ENCODE assay signal across 18 cellular contexts in the genomic region with DNA sequence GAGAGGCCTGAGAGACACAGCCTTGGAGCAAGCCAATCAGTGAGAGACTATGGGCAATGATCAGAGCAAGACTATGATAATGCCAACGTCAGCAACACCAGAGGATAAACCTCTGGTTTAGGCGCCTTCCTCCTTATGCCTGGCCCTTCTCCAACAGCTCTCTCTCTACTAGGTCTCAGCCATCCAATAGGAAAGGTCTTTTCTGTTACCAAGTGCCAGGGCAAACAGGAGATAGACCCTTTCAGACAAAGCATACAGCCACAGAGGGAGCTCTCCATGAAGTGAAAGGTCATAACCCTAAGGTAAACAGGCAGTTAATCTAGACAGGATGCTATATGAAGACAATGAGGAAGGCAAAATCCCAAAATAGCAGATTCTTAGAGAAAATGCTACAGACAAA. TPM values are rescaled to one million over a fixed set of nuclear protein-coding genes. Genes with fewer than 3 reads are reported as not detected.
DNase-seq lines count a peak whose midpoint lies in the region; ATAC-seq and TF ChIP-seq lines count a peak whose summit lies in the region.
"Had no signal": no experiment of that assay in that cellular context is flagged by ENCODE, and none has a peak within 500 bp of the region (broad histone marks: within the 10 kb centered on the region; RNA-seq: fewer than 3 reads in every experiment).

No MANE protein-coding gene starts in this region.

- H3K9ac ChIP-seq in trophoblast cell (ENCODE audit: low read length): no peak overlapping the region

- no peak overlapping the region for H2AFZ ChIP-seq in GM23338
- no peak overlapping the region for H2AFZ ChIP-seq in trophoblast cell (ENCODE audit: insufficient read depth, low read length, poor library complexity)

- 0 out of 2 replicates have a peak, but pooled peaks cover 4% of the 10 kb centered on the region for H3K9me2 ChIP-seq in GM23338 (ENCODE audit: insufficient read depth)

- H3K23ac ChIP-seq in trophoblast cell (ENCODE audit: low read length): no peak overlapping the region

- H3K79me2 ChIP-seq in GM23338 (replicated peaks; ENCODE audit: insufficient read depth) (peaks cover 7% of the 10 kb centered on the region), trophoblast cell (ENCODE audit: control insufficient read depth, insufficient read depth, low read length, poor library complexity) (no peaks in the 10 kb centered on the region)

- no peak for TF ChIP-seq CTCF in GM23338 (conservative IDR thresholded peaks at IDR 0.05; ENCODE audit: low read depth in 2 of 2)
- TF ChIP-seq CTCF in chondrocyte (IDR thresholded peaks at IDR 0.05): no peak
- no peak for TF ChIP-seq CTCF in lower lobe of right lung (IDR thresholded peaks at IDR 0.05)

- H3K27me3 ChIP-seq in GM23338 (ENCODE audit: insufficient read depth): no peaks in the 10 kb centered on the region
- H3K27me3 ChIP-seq in lower lobe of right lung (ENCODE audit: low read depth): no peaks in the 10 kb centered on the region
- H3K27me3 ChIP-seq in trophoblast cell (ENCODE audit: insufficient read depth, low read length): no peaks in the 10 kb centered on the region
- H3K27me3 ChIP-seq: esophagus squamous epithelium had no signal

- H3K4me1 ChIP-seq in GM23338 (ENCODE audit: insufficient read depth) (0 out of 2 replicates have a peak, but pooled peaks cover 3% of the 10 kb centered on the region), lower lobe of right lung (no peaks in the 10 kb centered on the region), trophoblast cell (ENCODE audit: control insufficient read depth in 1 of 2, insufficient read depth in 2 of 2, low read length in 2 of 2) (no peaks in the 10 kb centered on the region)
- H3K4me1 ChIP-seq: esophagus squamous epithelium had no signal

- H3K14ac ChIP-seq in trophoblast cell (ENCODE audit: low read length): no peak overlapping the region

- H4K8ac ChIP-seq in trophoblast cell (ENCODE audit: low read depth, low read length): no peak overlapping the region

- no peak overlapping the region for H3K4me2 ChIP-seq in GM23338
- H3K4me2 ChIP-seq in trophoblast cell (ENCODE audit: low read length): no peak overlapping the region

- H3F3A ChIP-seq in GM23338 (replicated peaks; ENCODE audit: low read depth): no peaks in the 10 kb centered on the region

- DNase-seq in DMS 273 (lab: John Stamatoyannopoulos, UW; ENCODE audit: unreplicated experiment) (peak; percentile 82), GM23338 (ENCODE audit: low spot score) (peak; percentile 45), NCI-H510A treated with DMSO at 0.1 percent for 48 hours (lab: John Stamatoyannopoulos, UW) (peak; percentile 80), chondrocyte (ENCODE audit: low spot score) (no peak), lower lobe of right lung (no peak), epidermal melanocyte (ENCODE audit: insufficient read length, low spot score) (no peak), trophoblast cell (no peak), germinal center (ENCODE audit: low spot score) (no peak)
- DNase-seq: activated CD8-positive, alpha-beta T cell treated with anti-CD3 and anti-CD28 coated beads for 36 hours; activated T-cell treated with anti-CD3 and anti-CD28 coated beads, Interleukin-2, amount 50 U/mL, for 72 hours; esophagus squamous epithelium; mucosa of descending colon; MV-4-11; stimulated activated CD4-positive, alpha-beta T cell treated with anti-CD3 and anti-CD28 coated beads, Interleukin-2, amount 100 ng/mL, for 48 hours; substantia nigra had no signal

- H2BK120ac ChIP-seq in trophoblast cell (ENCODE audit: insufficient read depth, low read length, poor library complexity): no peak overlapping the region

- H2BK12ac ChIP-seq in trophoblast cell (ENCODE audit: low read length): no peak overlapping the region

- H3K4ac ChIP-seq in trophoblast cell (ENCODE audit: low read depth, low read length): no peak overlapping the region

- no peaks in the 10 kb centered on the region for H3K79me1 ChIP-seq in trophoblast cell (ENCODE audit: low read length)

- peaks cover 3% of the 10 kb centered on the region; the same call in 1 of the 3 replicates for H3K4me1 Mint-ChIP-seq in GM23338
- peaks cover 10% of the 10 kb centered on the region for H3K4me1 Mint-ChIP-seq in chondrocyte (ENCODE audit: low read depth)

- no peak overlapping the region for H4K12ac ChIP-seq in trophoblast cell (ENCODE audit: low read depth, low read length)

- H3K27ac Mint-ChIP-seq in GM23338 (no peak overlapping the region; the same call in 1 of the 2 replicates), chondrocyte (ENCODE audit: unreplicated experiment) (peak overlapping the region; percentile 25)
- H3K27ac Mint-ChIP-seq: activated CD8-positive, alpha-beta T cell treated with anti-CD3 and anti-CD28 coated beads for 36 hours; activated naive CD8-positive, alpha-beta T cell; activated T-cell treated with anti-CD3 and anti-CD28 coated beads, Interleukin-2, amount 50 U/mL, for 72 hours had no signal

- no peak overlapping the region for H3K18ac ChIP-seq in trophoblast cell (ENCODE audit: low read length)

- no peak overlapping the region for H4K91ac ChIP-seq in trophoblast cell (ENCODE audit: low read depth, low read length)

- intact Hi-C loops in lower lobe of right lung (cut with DNase I): no loop called here

- H3K4me3 Mint-ChIP-seq in GM23338 (no peak overlapping the region), chondrocyte (ENCODE audit: unreplicated experiment) (no peak overlapping the region)
- H3K4me3 Mint-ChIP-seq: activated CD8-positive, alpha-beta T cell treated with anti-CD3 and anti-CD28 coated beads for 36 hours; activated naive CD8-positive, alpha-beta T cell; activated T-cell treated with anti-CD3 and anti-CD28 coated beads, Interleukin-2, amount 50 U/mL, for 72 hours had no signal

- H3K4me3 ChIP-seq in GM23338 (no peak overlapping the region), lower lobe of right lung (no peak overlapping the region), trophoblast cell (ENCODE audit: low read depth, low read length) (no peak overlapping the region)
- H3K4me3 ChIP-seq: esophagus squamous epithelium, mucosa of descending colon had no signal

- H2BK5ac ChIP-seq in trophoblast cell (ENCODE audit: low read depth, low read length, poor library complexity): no peak overlapping the region

- H3K27me3 Mint-ChIP-seq in GM23338 (ENCODE audit: insufficient read depth, low read depth, poor library complexity) (no peaks in the 10 kb centered on the region), chondrocyte (ENCODE audit: low read depth) (no peaks in the 10 kb centered on the region)

- no CpG with 5 or more reads among the region's 2 CpGs for WGBS in trophoblast cell (ENCODE audit: extremely low coverage, insufficient coverage, insufficient read length)

- H3K9me3 ChIP-seq in lower lobe of right lung (no peaks in the 10 kb centered on the region), trophoblast cell (ENCODE audit: insufficient read depth, low read depth, low read length) (no peaks in the 10 kb centered on the region)
- H3K9me3 ChIP-seq: mucosa of descending colon had no signal

- H3K27ac ChIP-seq in GM23338 (ENCODE audit: low read depth) (no peak overlapping the region; the same call in 1 of the 2 replicates), lower lobe of right lung (no peak overlapping the region), trophoblast cell (ENCODE audit: low read depth, low read length) (no peak overlapping the region)
- H3K27ac ChIP-seq: esophagus squamous epithelium, RWPE1, VCaP had no signal

- H3K36me3 Mint-ChIP-seq in GM23338 (ENCODE audit: low read depth) (peaks cover 11% of the 10 kb centered on the region; the same call in 2 of the 3 replicates), chondrocyte (ENCODE audit: low read depth) (no peaks in the 10 kb centered on the region)

- H3K36me3 ChIP-seq in GM23338 (ENCODE audit: insufficient read depth): no peaks in the 10 kb centered on the region
- no peaks in the 10 kb centered on the region for H3K36me3 ChIP-seq in lower lobe of right lung
- no peaks in the 10 kb centered on the region for H3K36me3 ChIP-seq in trophoblast cell (ENCODE audit: control insufficient read depth in 1 of 2, insufficient read depth in 2 of 2, low read length in 2 of 2)
- H3K36me3 ChIP-seq: esophagus squamous epithelium had no signal

- ATAC-seq in GM23338: peak; percentile 88
- no peak for ATAC-seq in lower lobe of right lung
- ATAC-seq: activated CD8-positive, alpha-beta T cell treated with anti-CD3 and anti-CD28 coated beads for 36 hours; activated T-cell treated with anti-CD3 and anti-CD28 coated beads, Interleukin-2, amount 50 U/mL, for 72 hours had no signal

- peaks cover 11% of the 10 kb centered on the region; the same call in 2 of the 3 replicates for H3K9me3 Mint-ChIP-seq in GM23338
- peaks cover 4% of the 10 kb centered on the region for H3K9me3 Mint-ChIP-seq in chondrocyte (ENCODE audit: low read depth)

- no peaks in the 10 kb centered on the region for H4K20me1 ChIP-seq in GM23338 (replicated peaks; ENCODE audit: insufficient read depth)

- H2AK5ac ChIP-seq in trophoblast cell (ENCODE audit: low read length): no peak overlapping the region

TF ChIP-seq in GM23338, 12 proteins besides CTCF, POLR2A, EP300 and RAD21 (continues in another document):
- TF ChIP-seq ZNF331 (CRISPR knock-in tag; IDR thresholded peaks at IDR 0.05; ENCODE audit: low read depth) (no peak), POLR2AphosphoS5 (IDR thresholded peaks at IDR 0.05; ENCODE audit: low read depth) (no peak), CREB1 (CRISPR knock-in tag; IDR thresholded peaks at IDR 0.05; ENCODE audit: low read depth) (no peak), EZH2 (IDR thresholded peaks at IDR 0.05; ENCODE audit: low read depth, unreplicated experiment) (no peak), STAT1 (IDR thresholded peaks at IDR 0.05; ENCODE audit: unreplicated experiment) (no peak), ZNF114 (CRISPR knock-in tag; IDR thresholded peaks at IDR 0.05) (no peak)
- TF ChIP-seq, protein P1, sequence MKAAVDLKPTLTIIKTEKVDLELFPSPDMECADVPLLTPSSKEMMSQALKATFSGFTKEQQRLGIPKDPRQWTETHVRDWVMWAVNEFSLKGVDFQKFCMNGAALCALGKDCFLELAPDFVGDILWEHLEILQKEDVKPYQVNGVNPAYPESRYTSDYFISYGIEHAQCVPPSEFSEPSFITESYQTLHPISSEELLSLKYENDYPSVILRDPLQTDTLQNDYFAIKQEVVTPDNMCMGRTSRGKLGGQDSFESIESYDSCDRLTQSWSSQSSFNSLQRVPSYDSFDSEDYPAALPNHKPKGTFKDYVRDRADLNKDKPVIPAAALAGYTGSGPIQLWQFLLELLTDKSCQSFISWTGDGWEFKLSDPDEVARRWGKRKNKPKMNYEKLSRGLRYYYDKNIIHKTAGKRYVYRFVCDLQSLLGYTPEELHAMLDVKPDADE (IDR thresholded peaks at IDR 0.05): no peak

RNA-seq across cellular contexts. Expression of a gene that starts 9.5 kb away (rescaled TPM):
- 17.2 and 25.2 TPM in 2 replicates for total RNA-seq in GM23338 (2014; rRNA removed; shearing (Covaris generic))
- 12.9 and 18.2 TPM in 2 replicates for polyA plus RNA-seq in GM23338 (2016; fragmentation: Nextera tagmentation; extraction: Ambion mirVana)
- 3.0 to 4.5 TPM (median 3.4 TPM) in 3 replicates for total RNA-seq in chondrocyte
- total RNA-seq in lower lobe of right lung: 17.3 TPM
- 0.39 and 0.48 TPM in 2 replicates for polyA plus RNA-seq in trophoblast cell (2013)

Comparison
In these comparisons a context has a peak if more than half of its experiments do, and no peak if none do; other contexts are left out.
1. DNase-seq: peak in DMS 273 (single experiment), GM23338 (single experiment) and NCI-H510A treated with DMSO at 0.1 percent for 48 hours (single experiment); none in chondrocyte (single experiment), lower lobe of right lung (single experiment), epidermal melanocyte (single experiment), trophoblast cell (0 of 2) and germinal center (single experiment).